2 cellular contexts compared by ENCODE assay signal in the genomic region with DNA sequence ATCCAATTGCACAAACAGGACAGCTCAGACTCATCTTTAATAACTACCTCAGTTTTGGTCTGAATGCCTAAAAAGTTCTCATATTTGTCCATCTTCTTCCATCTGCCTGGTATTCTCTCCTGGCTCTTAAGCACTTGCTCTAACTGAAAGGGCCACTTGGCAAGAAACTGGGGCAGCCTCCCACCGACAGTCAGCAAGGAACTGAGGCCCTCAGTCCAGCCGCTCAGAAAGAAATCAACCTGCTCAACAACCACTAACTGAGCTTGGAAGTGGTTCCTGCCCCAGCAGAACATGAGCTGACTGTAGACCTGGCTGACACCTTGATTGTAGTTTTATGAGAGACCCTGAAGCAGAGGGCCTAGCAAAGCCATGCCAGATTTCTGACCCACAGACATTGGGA.
TF ChIP-seq lines count a peak whose summit lies in the region.

No MANE protein-coding gene starts in this region.

TF ChIP-seq in HepG2, 621 proteins besides CTCF, POLR2A, EP300 and RAD21 (continues in another document):
- TF ChIP-seq NFE2L2 (IDR thresholded peaks at IDR 0.05; ENCODE audit: low read length), result no peak
- no peak for TF ChIP-seq FOXJ3 (CRISPR knock-in tag; IDR thresholded peaks at IDR 0.05; ENCODE audit: borderline replicate concordance)
- no peak for TF ChIP-seq SMAD1 (CRISPR knock-in tag; IDR thresholded peaks at IDR 0.05; ENCODE audit: borderline replicate concordance, low read depth)
- TF ChIP-seq ATRX (CRISPR knock-in tag; IDR thresholded peaks at IDR 0.05; ENCODE audit: borderline replicate concordance), result no peak
- TF ChIP-seq, protein P1, sequence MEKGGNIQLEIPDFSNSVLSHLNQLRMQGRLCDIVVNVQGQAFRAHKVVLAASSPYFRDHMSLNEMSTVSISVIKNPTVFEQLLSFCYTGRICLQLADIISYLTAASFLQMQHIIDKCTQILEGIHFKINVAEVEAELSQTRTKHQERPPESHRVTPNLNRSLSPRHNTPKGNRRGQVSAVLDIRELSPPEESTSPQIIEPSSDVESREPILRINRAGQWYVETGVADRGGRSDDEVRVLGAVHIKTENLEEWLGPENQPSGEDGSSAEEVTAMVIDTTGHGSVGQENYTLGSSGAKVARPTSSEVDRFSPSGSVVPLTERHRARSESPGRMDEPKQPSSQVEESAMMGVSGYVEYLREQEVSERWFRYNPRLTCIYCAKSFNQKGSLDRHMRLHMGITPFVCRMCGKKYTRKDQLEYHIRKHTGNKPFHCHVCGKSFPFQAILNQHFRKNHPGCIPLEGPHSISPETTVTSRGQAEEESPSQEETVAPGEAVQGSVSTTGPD (CRISPR knock-in tag; IDR thresholded peaks at IDR 0.05), result no peak
- no peak for TF ChIP-seq TAF1 (CRISPR knock-in tag; IDR thresholded peaks at IDR 0.05)
- TF ChIP-seq PAWR (CRISPR knock-in tag; IDR thresholded peaks at IDR 0.05; ENCODE audit: borderline replicate concordance), result no peak
- TF ChIP-seq, protein P2, sequence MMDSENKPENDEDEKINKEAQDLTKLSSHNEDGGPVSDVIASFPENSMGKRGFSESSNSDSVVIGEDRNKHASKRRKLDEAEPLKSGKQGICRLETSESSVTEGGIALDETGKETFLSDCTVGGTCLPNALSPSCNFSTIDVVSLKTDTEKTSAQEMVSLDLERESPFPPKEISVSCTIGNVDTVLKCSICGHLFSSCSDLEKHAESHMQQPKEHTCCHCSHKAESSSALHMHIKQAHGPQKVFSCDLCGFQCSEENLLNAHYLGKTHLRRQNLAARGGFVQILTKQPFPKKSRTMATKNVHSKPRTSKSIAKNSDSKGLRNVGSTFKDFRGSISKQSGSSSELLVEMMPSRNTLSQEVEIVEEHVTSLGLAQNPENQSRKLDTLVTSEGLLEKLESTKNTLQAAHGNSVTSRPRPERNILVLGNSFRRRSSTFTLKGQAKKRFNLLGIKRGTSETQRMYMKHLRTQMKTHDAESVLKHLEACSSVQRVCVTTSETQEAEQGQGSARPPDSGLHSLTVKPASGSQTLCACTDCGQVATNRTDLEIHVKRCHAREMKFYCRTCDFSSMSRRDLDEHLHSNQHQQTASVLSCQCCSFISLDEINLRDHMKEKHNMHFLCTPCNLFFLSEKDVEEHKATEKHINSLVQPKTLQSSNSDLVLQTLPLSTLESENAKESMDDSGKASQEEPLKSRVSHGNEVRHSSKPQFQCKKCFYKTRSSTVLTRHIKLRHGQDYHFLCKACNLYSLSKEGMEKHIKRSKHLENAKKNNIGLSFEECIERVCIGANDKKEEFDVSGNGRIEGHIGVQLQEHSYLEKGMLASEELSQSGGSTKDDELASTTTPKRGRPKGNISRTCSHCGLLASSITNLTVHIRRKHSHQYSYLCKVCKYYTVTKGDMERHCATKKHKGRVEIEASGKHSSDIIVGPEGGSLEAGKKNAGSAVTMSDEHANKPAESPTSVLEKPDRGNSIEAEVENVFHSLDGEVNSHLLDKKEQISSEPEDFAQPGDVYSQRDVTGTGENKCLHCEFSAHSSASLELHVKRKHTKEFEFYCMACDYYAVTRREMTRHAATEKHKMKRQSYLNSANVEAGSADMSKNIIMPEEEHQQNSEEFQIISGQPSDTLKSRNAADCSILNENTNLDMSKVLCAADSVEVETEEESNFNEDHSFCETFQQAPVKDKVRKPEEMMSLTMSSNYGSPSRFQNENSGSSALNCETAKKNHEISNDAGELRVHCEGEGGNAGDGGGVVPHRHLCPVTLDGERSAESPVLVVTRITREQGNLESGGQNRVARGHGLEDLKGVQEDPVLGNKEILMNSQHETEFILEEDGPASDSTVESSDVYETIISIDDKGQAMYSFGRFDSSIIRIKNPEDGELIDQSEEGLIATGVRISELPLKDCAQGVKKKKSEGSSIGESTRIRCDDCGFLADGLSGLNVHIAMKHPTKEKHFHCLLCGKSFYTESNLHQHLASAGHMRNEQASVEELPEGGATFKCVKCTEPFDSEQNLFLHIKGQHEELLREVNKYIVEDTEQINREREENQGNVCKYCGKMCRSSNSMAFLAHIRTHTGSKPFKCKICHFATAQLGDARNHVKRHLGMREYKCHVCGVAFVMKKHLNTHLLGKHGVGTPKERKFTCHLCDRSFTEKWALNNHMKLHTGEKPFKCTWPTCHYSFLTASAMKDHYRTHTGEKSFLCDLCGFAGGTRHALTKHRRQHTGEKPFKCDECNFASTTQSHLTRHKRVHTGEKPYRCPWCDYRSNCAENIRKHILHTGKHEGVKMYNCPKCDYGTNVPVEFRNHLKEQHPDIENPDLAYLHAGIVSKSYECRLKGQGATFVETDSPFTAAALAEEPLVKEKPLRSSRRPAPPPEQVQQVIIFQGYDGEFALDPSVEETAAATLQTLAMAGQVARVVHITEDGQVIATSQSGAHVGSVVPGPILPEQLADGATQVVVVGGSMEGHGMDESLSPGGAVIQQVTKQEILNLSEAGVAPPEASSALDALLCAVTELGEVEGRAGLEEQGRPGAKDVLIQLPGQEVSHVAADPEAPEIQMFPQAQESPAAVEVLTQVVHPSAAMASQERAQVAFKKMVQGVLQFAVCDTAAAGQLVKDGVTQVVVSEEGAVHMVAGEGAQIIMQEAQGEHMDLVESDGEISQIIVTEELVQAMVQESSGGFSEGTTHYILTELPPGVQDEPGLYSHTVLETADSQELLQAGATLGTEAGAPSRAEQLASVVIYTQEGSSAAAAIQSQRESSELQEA (CRISPR knock-in tag; IDR thresholded peaks at IDR 0.05; ENCODE audit: not compliant biosample characterization), result no peak
- TF ChIP-seq HOXA9 (CRISPR knock-in tag; IDR thresholded peaks at IDR 0.05; ENCODE audit: borderline replicate concordance), result no peak
- no peak for TF ChIP-seq CHD2 (IDR thresholded peaks at IDR 0.05; ENCODE audit: low read depth, low read length)
- TF ChIP-seq RFX5 (IDR thresholded peaks at IDR 0.05; ENCODE audit: low read depth, low read length), result no peak
- TF ChIP-seq ZNF672 (CRISPR knock-in tag; IDR thresholded peaks at IDR 0.05), result no peak
- TF ChIP-seq, protein P3, sequence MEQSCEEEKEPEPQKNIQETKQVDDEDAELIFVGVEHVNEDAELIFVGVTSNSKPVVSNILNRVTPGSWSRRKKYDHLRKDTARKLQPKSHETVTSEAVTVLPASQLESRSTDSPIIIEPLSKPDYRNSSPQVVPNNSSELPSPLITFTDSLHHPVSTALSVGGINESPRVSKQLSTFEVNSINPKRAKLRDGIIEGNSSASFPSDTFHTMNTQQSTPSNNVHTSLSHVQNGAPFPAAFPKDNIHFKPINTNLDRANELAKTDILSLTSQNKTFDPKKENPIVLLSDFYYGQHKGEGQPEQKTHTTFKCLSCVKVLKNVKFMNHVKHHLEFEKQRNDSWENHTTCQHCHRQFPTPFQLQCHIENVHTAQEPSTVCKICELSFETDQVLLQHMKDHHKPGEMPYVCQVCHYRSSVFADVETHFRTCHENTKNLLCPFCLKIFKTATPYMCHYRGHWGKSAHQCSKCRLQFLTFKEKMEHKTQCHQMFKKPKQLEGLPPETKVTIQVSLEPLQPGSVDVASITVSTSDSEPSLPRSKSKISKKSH (CRISPR knock-in tag; IDR thresholded peaks at IDR 0.05; ENCODE audit: borderline replicate concordance), result no peak
- TF ChIP-seq ZNF160 (CRISPR knock-in tag; IDR thresholded peaks at IDR 0.05), result no peak
- no peak for TF ChIP-seq ZNF292 (CRISPR knock-in tag; IDR thresholded peaks at IDR 0.05; ENCODE audit: borderline replicate concordance, low read depth)
- no peak for TF ChIP-seq TMF1 (CRISPR knock-in tag; IDR thresholded peaks at IDR 0.05; ENCODE audit: low read depth)
- TF ChIP-seq HES4 (CRISPR knock-in tag; IDR thresholded peaks at IDR 0.05; ENCODE audit: borderline replicate concordance), result no peak
- TF ChIP-seq HMG20A (CRISPR knock-in tag; IDR thresholded peaks at IDR 0.05; ENCODE audit: borderline replicate concordance), result no peak

TF ChIP-seq in WTC11, 78 proteins besides CTCF, POLR2A, EP300 and RAD21:
- TF ChIP-seq, protein P4, sequence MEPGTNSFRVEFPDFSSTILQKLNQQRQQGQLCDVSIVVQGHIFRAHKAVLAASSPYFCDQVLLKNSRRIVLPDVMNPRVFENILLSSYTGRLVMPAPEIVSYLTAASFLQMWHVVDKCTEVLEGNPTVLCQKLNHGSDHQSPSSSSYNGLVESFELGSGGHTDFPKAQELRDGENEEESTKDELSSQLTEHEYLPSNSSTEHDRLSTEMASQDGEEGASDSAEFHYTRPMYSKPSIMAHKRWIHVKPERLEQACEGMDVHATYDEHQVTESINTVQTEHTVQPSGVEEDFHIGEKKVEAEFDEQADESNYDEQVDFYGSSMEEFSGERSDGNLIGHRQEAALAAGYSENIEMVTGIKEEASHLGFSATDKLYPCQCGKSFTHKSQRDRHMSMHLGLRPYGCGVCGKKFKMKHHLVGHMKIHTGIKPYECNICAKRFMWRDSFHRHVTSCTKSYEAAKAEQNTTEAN (CRISPR knock-in tag; IDR thresholded peaks at IDR 0.05), result no peak
- no peak for TF ChIP-seq E2F5 (CRISPR knock-in tag; IDR thresholded peaks at IDR 0.05)
- no peak for TF ChIP-seq SMAD3 (CRISPR knock-in tag; IDR thresholded peaks at IDR 0.05; ENCODE audit: borderline replicate concordance)
- no peak for TF ChIP-seq ZNF317 (CRISPR knock-in tag; IDR thresholded peaks at IDR 0.05; ENCODE audit: borderline replicate concordance, low read depth)
- TF ChIP-seq ZNF423 (CRISPR knock-in tag; IDR thresholded peaks at IDR 0.05), result no peak
- TF ChIP-seq, protein P5, sequence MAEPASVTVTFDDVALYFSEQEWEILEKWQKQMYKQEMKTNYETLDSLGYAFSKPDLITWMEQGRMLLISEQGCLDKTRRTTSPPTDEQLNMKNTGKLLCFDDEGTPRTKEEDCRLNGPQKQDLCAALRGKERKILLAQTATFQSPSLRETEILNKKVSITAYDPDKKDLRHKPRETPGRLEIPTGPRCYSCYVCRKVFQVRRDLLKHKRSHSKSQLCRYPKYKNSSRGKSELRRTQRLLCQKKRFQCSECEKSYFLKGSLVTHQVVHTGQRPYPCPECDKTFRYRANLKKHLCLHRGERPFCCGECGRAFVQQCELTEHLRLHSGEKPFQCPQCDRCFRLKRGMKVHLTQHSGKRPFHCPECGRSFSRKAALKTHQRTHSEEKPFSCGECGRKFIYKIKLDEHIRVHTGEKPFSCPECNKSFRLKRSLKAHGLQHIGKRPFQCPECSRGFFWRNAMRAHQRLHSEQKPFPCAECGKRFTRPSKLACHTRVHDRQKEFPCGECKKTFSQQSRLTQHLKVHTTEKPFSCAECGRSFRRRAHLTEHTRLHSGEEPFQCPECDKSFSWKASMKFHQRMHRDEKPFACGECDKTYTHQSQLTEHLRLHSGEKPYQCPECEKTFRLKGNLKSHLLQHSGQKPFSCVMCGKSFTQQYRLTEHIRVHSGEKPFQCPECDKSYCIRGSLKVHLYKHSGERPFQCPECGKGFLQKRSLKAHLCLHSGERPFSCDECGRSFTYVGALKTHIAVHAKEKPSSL (CRISPR knock-in tag; conservative IDR thresholded peaks at IDR 0.05), result no peak
- TF ChIP-seq ESRRA (CRISPR knock-in tag; IDR thresholded peaks at IDR 0.05; ENCODE audit: borderline replicate concordance), result no peak
- TF ChIP-seq, protein P6, sequence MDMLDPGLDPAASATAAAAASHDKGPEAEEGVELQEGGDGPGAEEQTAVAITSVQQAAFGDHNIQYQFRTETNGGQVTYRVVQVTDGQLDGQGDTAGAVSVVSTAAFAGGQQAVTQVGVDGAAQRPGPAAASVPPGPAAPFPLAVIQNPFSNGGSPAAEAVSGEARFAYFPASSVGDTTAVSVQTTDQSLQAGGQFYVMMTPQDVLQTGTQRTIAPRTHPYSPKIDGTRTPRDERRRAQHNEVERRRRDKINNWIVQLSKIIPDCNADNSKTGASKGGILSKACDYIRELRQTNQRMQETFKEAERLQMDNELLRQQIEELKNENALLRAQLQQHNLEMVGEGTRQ (CRISPR knock-in tag; IDR thresholded peaks at IDR 0.05), result no peak
- no peak for TF ChIP-seq ZNF416 (CRISPR knock-in tag; IDR thresholded peaks at IDR 0.05)
- TF ChIP-seq RELA (CRISPR knock-in tag; IDR thresholded peaks at IDR 0.05; ENCODE audit: borderline replicate concordance), result no peak
- TF ChIP-seq ERG (CRISPR knock-in tag; IDR thresholded peaks at IDR 0.05), result no peak
- TF ChIP-seq ZNF532 (CRISPR knock-in tag; IDR thresholded peaks at IDR 0.05; ENCODE audit: borderline replicate concordance), result no peak
TF ChIP-seq in WTC11: peak in this region for 0.
